In the genomic region with DNA sequence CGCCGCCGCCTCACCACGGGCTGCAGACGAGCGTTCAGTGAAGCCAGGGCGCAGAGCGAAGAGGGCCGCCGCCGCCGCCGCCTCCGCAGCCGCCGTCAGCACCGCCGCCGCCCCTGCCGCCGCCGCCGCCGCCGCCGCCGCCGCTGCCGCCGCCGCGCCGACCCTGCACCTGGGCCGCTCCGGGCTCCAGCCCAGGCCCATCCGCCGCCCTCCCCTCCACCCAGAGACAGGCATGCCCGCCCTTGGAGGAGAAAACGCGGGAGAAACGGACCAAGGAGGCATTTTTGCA, we compare ENCODE assay signal across 12 cellular contexts. TPM values are rescaled to one million over a fixed set of nuclear protein-coding genes. Genes with fewer than 3 reads are reported as not detected.
DNase-seq lines count a peak whose midpoint lies in the region; ATAC-seq and TF ChIP-seq lines count a peak whose summit lies in the region.
"Had no signal": no experiment of that assay in that cellular context is flagged by ENCODE, and none has a peak within 500 bp of the region (broad histone marks: within the 10 kb centered on the region; RNA-seq: fewer than 3 reads in every experiment).

No MANE protein-coding gene starts in this region.

- H3K14ac ChIP-seq in IMR-90 (replicated peaks; ENCODE audit: low read depth, low read length): no peak overlapping the region
- H3K14ac ChIP-seq in neuronal stem cell (ENCODE audit: low read length): peak overlapping the region; percentile 82

- CTCF ChIA-PET in IMR-90 (lab: Yijun Ruan, JAX): no interaction called here

- H3K27me3 ChIP-seq in IMR-90 (ENCODE audit: control insufficient read depth, insufficient read depth, low read length) (peaks cover 64% of the 10 kb centered on the region), neuronal stem cell (ENCODE audit: control insufficient read depth in 3 of 3, insufficient read depth in 3 of 3, low read depth in 1 of 3, low read length in 3 of 3) (peaks cover 0 to 64% (median 25%) of the 10 kb centered on the region in 3 experiments), upper lobe of right lung (peaks cover 85% of the 10 kb centered on the region)
- H3K27me3 ChIP-seq in effector memory CD4-positive, alpha-beta T cell (replicated peaks; ENCODE audit: control insufficient read depth, insufficient read depth, low read length, poor library complexity, severe bottlenecking): peaks cover 48% of the 10 kb centered on the region

- H3K4ac ChIP-seq in IMR-90 (ENCODE audit: low read depth, low read length): no peak overlapping the region
- H3K4ac ChIP-seq in neuronal stem cell (ENCODE audit: low read length): no peak overlapping the region

- H3K23ac ChIP-seq in IMR-90 (ENCODE audit: low read depth, low read length) (no peak overlapping the region), neuronal stem cell (ENCODE audit: low read depth, low read length, poor library complexity) (peak overlapping the region; percentile 80)

- H2BK15ac ChIP-seq in IMR-90 (ENCODE audit: low read depth, low read length) (no peak overlapping the region), neuronal stem cell (ENCODE audit: low read length) (peak overlapping the region; percentile 67)

- H3K4me1 ChIP-seq in IMR-90 (ENCODE audit: control insufficient read depth, insufficient read depth, low read length) (no peaks in the 10 kb centered on the region), neuronal stem cell (ENCODE audit: control insufficient read depth in 2 of 2, insufficient read depth in 1 of 2, low read depth in 1 of 2, low read length in 2 of 2) (peaks cover 4 to 8% of the 10 kb centered on the region in 2 donors), upper lobe of right lung (peaks cover 17% of the 10 kb centered on the region)
- peaks cover 24% of the 10 kb centered on the region for H3K4me1 ChIP-seq in effector memory CD4-positive, alpha-beta T cell (ENCODE audit: control insufficient read depth, insufficient read depth, low read length, poor library complexity, severe bottlenecking)

- H4K20me1 ChIP-seq in IMR-90 (ENCODE audit: insufficient read depth, low read length): no peaks in the 10 kb centered on the region

- H3K9me3 ChIP-seq in IMR-90 (ENCODE audit: control insufficient read depth, insufficient read depth, low read length) (peaks cover 9% of the 10 kb centered on the region), neuronal stem cell (replicated peaks in 1 of 2; ENCODE audit: control insufficient read depth in 2 of 2, insufficient read depth in 1 of 2, low read depth in 1 of 2, low read length in 2 of 2) (no peaks in the 10 kb centered on the region), upper lobe of right lung (no peaks in the 10 kb centered on the region)
- H3K9me3 ChIP-seq in effector memory CD4-positive, alpha-beta T cell (ENCODE audit: control insufficient read depth, low read length): no peaks in the 10 kb centered on the region
- H3K9me3 ChIP-seq: thyroid gland had no signal

- H2AK9ac ChIP-seq in IMR-90 (replicated peaks; ENCODE audit: low read depth, low read length, poor library complexity): no peak overlapping the region

- no peak overlapping the region for H2AK5ac ChIP-seq in IMR-90 (ENCODE audit: low read depth, low read length)
- H2AK5ac ChIP-seq in neuronal stem cell (ENCODE audit: low read depth, low read length): no peak overlapping the region

- H2BK120ac ChIP-seq in IMR-90 (ENCODE audit: low read depth, low read length): no peak overlapping the region
- H2BK120ac ChIP-seq in neuronal stem cell (ENCODE audit: low read depth, low read length): no peak overlapping the region

- no peak for TF ChIP-seq POLR2A in IMR-90 (IDR thresholded peaks at IDR 0.05; ENCODE audit: low read depth, low read length)

- in situ Hi-C loops in IMR-90 (cut with MboI; ENCODE audit: low sequenced_read_pairs): no loop called here

- no peak for DNase-seq in GM12864 (ENCODE audit: low read depth)
- no peak for DNase-seq in IMR-90
- no peak for DNase-seq in effector memory CD4-positive, alpha-beta T cell
- no peak for DNase-seq in neuronal stem cell (ENCODE audit: low spot score)
- no peak for DNase-seq in retina
- DNase-seq in upper lobe of right lung: no peak
- DNase-seq: NCI-H2081 treated with DMSO at 0.1 percent for 48 hours; stimulated activated CD4-positive, alpha-beta T cell treated with anti-CD3 and anti-CD28 coated beads, Interleukin-15, amount 100 ng/mL, for 24 hours; thyroid gland had no signal

- ATAC-seq in IMR-90 (ENCODE audit: low read depth): no peak
- ATAC-seq in GM18870 (IDR thresholded peaks at IDR 0.05; ENCODE audit: unreplicated experiment): no peak
- ATAC-seq in upper lobe of right lung: no peak
- no peak for ATAC-seq in HG02970 (IDR thresholded peaks at IDR 0.05; ENCODE audit: low FRiP score, unreplicated experiment)

- H2AFZ ChIP-seq in IMR-90 (replicated peaks; ENCODE audit: low read length, poor library complexity) (no peak overlapping the region), neuronal stem cell (ENCODE audit: low read length) (no peak overlapping the region)

- no peak overlapping the region for H2BK12ac ChIP-seq in neuronal stem cell (ENCODE audit: low read length)

- H4K91ac ChIP-seq in IMR-90 (ENCODE audit: insufficient read depth, low read depth, low read length) (no peak overlapping the region), neuronal stem cell (ENCODE audit: low read depth, low read length, poor library complexity) (no peak overlapping the region)

- BruUV-seq in IMR-90 (replicated peaks; lab: Mats Ljungman, UMichigan): no TSS peak

- intact Hi-C loops in IMR-90 (cut with micrococcal nuclease): no loop called here
- intact Hi-C loops in upper lobe of right lung (cut with DNase I): no loop called here

- H4K5ac ChIP-seq in IMR-90 (ENCODE audit: low read depth, low read length): no peak overlapping the region

- dilution Hi-C loops in IMR-90 (cut with HindIII; ENCODE audit: low sequenced_read_pairs, unreplicated experiment): no loop called here

- H3K4me3 ChIP-seq in GM12864 (ENCODE audit: low read depth, low read length) (peak overlapping the region; percentile 42), IMR-90 (ENCODE audit: insufficient read depth, low read depth, low read length) (no peak overlapping the region), neuronal stem cell (ENCODE audit: low read length in 2 of 2) (peak overlapping the region in 1 of 2 donors; percentile 93), upper lobe of right lung (no peak overlapping the region)
- H3K4me3 ChIP-seq in effector memory CD4-positive, alpha-beta T cell (ENCODE audit: insufficient read depth, low read depth, low read length, poor library complexity, severe bottlenecking): peak overlapping the region; percentile 39
- H3K4me3 ChIP-seq: SJSA1, thyroid gland had no signal

- TF ChIP-seq RAD21 in IMR-90 (IDR thresholded peaks at IDR 0.05; ENCODE audit: low read length): no peak

- H3K9me1 ChIP-seq in IMR-90 (ENCODE audit: insufficient read depth, low read length): no peaks in the 10 kb centered on the region

- TF ChIP-seq CTCF in GM12864 (IDR thresholded peaks at IDR 0.05; ENCODE audit: low read depth, low read length, missing control alignments): no peak
- TF ChIP-seq CTCF in IMR-90 (conservative IDR thresholded peaks at IDR 0.05; ENCODE audit: low read depth, low read length): no peak
- TF ChIP-seq CTCF in upper lobe of right lung (IDR thresholded peaks at IDR 0.05): no peak

- H3K27ac ChIP-seq in IMR-90 (ENCODE audit: insufficient read depth, low read length): no peak overlapping the region
- no peak overlapping the region for H3K27ac ChIP-seq in effector memory CD4-positive, alpha-beta T cell (ENCODE audit: insufficient read depth, low read length, poor library complexity, severe bottlenecking)
- no peak overlapping the region for H3K27ac ChIP-seq in neuronal stem cell (replicated peaks; ENCODE audit: low read length)
- no peak overlapping the region for H3K27ac ChIP-seq in upper lobe of right lung
- H3K27ac ChIP-seq: SJSA1, thyroid gland had no signal

- H3K36me3 ChIP-seq in IMR-90 (ENCODE audit: control insufficient read depth, insufficient read depth, low read length) (no peaks in the 10 kb centered on the region), neuronal stem cell (replicated peaks in 1 of 2; ENCODE audit: control insufficient read depth in 2 of 2, insufficient read depth in 2 of 2, low read length in 2 of 2) (peaks cover 0 to 59% of the 10 kb centered on the region in 2 donors), upper lobe of right lung (no peaks in the 10 kb centered on the region)
- no peaks in the 10 kb centered on the region for H3K36me3 ChIP-seq in effector memory CD4-positive, alpha-beta T cell (ENCODE audit: control insufficient read depth, insufficient read depth, low read length)
- H3K36me3 ChIP-seq: SJSA1, thyroid gland had no signal

- WGBS in IMR-90 (ENCODE audit: extremely low coverage in 2 of 2, insufficient read length in 1 of 2), 2 experiments: 2% methylated on average over 12 of the region's 41 CpGs; no CpG with 5 or more reads in 1 of the 2 experiments
- WGBS in neuronal stem cell (ENCODE audit: extremely low coverage in 2 of 2, insufficient read length in 2 of 2, insufficient replicate concordance in 1 of 2), 2 donors: no CpG with 5 or more reads among the region's 41 CpGs

- H3K79me1 ChIP-seq in IMR-90 (ENCODE audit: low read depth in 1 of 2, low read length in 2 of 2) (no peaks in the 10 kb centered on the region), neuronal stem cell (ENCODE audit: low read depth, low read length) (no peaks in the 10 kb centered on the region)

- H2BK5ac ChIP-seq in IMR-90 (ENCODE audit: low read depth, low read length, poor library complexity, severe bottlenecking) (no peak overlapping the region), neuronal stem cell (ENCODE audit: low read length) (no peak overlapping the region)

- H4K8ac ChIP-seq in IMR-90 (ENCODE audit: low read depth in 2 of 2, low read length in 2 of 2) (no peak overlapping the region), neuronal stem cell (ENCODE audit: low read depth, low read length) (no peak overlapping the region)

- H3K4me2 ChIP-seq in IMR-90 (ENCODE audit: low read depth, low read length): peak overlapping the region; percentile 66; the same call in 1 of the 2 replicates
- peak overlapping the region; percentile 66 for H3K4me2 ChIP-seq in neuronal stem cell (ENCODE audit: insufficient read depth, low read length, poor library complexity, severe bottlenecking)

- H3K18ac ChIP-seq in IMR-90 (ENCODE audit: low read depth, low read length) (no peak overlapping the region), neuronal stem cell (ENCODE audit: low read length) (peak overlapping the region; percentile 92)

- H3K56ac ChIP-seq in IMR-90 (ENCODE audit: extremely low read depth, insufficient read depth, low read length): no peak overlapping the region

- POLR2A ChIA-PET in IMR-90 (lab: Charles Lee; ENCODE audit: unreplicated experiment): no interaction called here

- no peak overlapping the region for H2BK20ac ChIP-seq in IMR-90 (ENCODE audit: low read depth, low read length)

- no peak overlapping the region for H3K9ac ChIP-seq in IMR-90 (ENCODE audit: low read depth, low read length)
- peak overlapping the region; percentile 44 for H3K9ac ChIP-seq in neuronal stem cell (ENCODE audit: low read depth, low read length, poor library complexity)

RNA-seq across cellular contexts. Expression of a gene that starts 3.0 kb away (rescaled TPM):
- total RNA-seq in IMR-90 (2012; rRNA removed): not detected in 2 replicates
- polyA plus RNA-seq in IMR-90 (2012; rRNA removed): not detected in 2 replicates
- not detected in 2 replicates for polyA plus RNA-seq in IMR-90 (2012; cell fraction: cytosol; rRNA removed)
- not detected in 2 replicates for polyA plus RNA-seq in IMR-90 (2012; cell fraction: nucleus; rRNA removed; ENCODE audit: low replicate concordance)
- 3.6 TPM for polyA plus RNA-seq in neuronal stem cell (2013, experiment 1 of 2)
- polyA plus RNA-seq in neuronal stem cell (2013, experiment 2 of 2): 3.4 TPM
- total RNA-seq in upper lobe of right lung: not detected

Comparison
In these comparisons a context has a peak if more than half of its experiments do, and no peak if none do; other contexts are left out.
1. H3K4me3 ChIP-seq: peak in GM12864 (single experiment) and effector memory CD4-positive, alpha-beta T cell (single experiment); none in IMR-90 (single experiment) and upper lobe of right lung (single experiment).